ENCODE assay signal across 8 cellular contexts in the genomic region with DNA sequence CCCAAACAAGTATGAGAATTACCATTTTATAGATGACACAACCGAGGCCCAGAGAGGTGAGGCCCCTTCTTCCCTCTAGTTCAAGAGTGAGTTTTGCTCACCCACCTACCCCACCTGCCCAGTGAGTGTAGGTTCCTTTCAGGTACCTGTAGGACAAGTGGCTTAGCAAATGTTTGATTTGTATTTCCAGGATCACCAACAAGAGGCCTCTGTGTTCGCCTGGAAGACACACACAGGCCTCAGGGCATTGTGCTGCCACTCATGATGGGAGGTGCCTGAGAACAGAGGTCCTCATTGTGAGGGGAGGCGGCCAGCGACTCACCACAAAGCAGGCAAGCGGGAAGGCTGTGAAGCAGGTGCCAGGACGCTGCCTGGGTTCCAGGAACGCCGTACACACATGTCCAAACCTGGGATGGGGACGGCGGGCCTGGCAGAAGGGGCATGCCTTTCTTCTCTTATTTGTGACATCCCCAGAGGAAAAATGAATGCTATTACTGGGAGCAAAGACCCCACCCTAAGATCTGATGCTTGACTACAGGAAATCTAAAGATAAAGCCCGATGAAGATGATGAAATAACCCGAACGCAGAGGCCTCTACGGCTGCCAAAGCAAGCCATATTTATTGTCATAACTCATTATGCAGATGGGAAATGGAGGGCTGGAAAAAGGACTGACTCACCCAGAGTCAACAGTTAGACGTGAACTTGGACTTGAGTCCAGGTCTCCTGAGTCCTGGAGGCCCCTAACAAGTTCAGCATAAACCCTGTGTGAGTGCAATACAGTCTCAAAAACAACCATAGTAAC.
DNase-seq lines count a peak whose midpoint lies in the region; ATAC-seq and TF ChIP-seq lines count a peak whose summit lies in the region.

No MANE protein-coding gene starts in this region.

- in situ Hi-C loops in KBM-7 (cut with MboI; ENCODE audit: low pct_unique_long_range_greater_than_20kb, low sequenced_read_pairs): loop anchor here (5.0 kb wide), 1 partner anchor 42 kb away; no protein-coding TSS in a partner anchor

- peak; percentile 43 for DNase-seq in DMS79 (lab: John Stamatoyannopoulos, UW)
- peak; percentile 67 for DNase-seq in NCI-H510A (lab: John Stamatoyannopoulos, UW)
- no peak for DNase-seq in coronary artery (ENCODE audit: low spot score)
- DNase-seq in mucosa of descending colon: peak; percentile 53 to 80 (median 68)
- no peak for DNase-seq in activated naive CD4-positive, alpha-beta T cell (lab: John Stamatoyannopoulos, UW)
- DNase-seq in KBM-7: no peak
- DNase-seq in NCI-H2171 (lab: John Stamatoyannopoulos, UW): no peak

- no peak for TF ChIP-seq CTCF in coronary artery (IDR thresholded peaks at IDR 0.05)
- TF ChIP-seq CTCF in mucosa of descending colon (IDR thresholded peaks at IDR 0.05): no peak

- peaks cover 45% of the 10 kb centered on the region for H3K4me1 ChIP-seq in mucosa of descending colon (ENCODE audit: low read depth)

- ATAC-seq in mucosa of descending colon: peak; percentile 69
- ATAC-seq in HG03520 (IDR thresholded peaks at IDR 0.05; ENCODE audit: unreplicated experiment): no peak

- H3K9me3 ChIP-seq in mucosa of descending colon: no peaks in the 10 kb centered on the region

- intact Hi-C loops in mucosa of descending colon (cut with DNase I, micrococcal nuclease): no loop called here

- H3K27ac ChIP-seq in coronary artery: peak overlapping the region; percentile 72 to 75

- H3K36me3 ChIP-seq in mucosa of descending colon (ENCODE audit: low read depth): no peaks in the 10 kb centered on the region

- H3K4me3 ChIP-seq in coronary artery (no peak overlapping the region), mucosa of descending colon (no peak overlapping the region)

Comparison
In these comparisons a context has a peak if more than half of its experiments do, and no peak if none do; other contexts are left out.
1. DNase-seq: peak in DMS79 (single experiment), NCI-H510A (single experiment) and mucosa of descending colon (3 of 3); none in coronary artery (single experiment), activated naive CD4-positive, alpha-beta T cell (0 of 4), KBM-7 (single experiment) and NCI-H2171 (single experiment).